ENCODE assay signal across 8 cellular contexts in the genomic region with DNA sequence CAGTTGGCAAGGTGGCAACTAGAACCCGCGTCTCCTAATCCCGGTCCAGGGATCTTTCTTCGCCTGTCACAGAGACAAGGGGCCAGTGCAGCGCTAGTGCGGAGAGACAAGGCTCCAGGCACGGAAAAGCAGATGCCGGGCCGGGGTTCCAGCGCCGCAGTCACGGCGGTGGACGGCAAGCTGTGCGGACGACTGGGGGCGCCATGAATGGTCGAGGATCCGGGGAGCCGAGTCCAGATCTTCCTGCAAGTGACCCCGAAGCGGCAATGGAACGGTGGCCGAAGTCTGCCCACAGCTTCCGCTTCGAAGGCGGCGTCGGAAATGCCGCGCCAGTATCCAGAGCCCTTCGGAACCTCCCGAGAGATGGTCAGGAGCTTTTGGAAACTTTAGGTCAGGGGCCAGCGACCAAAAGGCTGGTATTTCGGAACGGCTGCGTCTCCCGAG. TPM values are rescaled to one million over a fixed set of nuclear protein-coding genes. Genes with fewer than 3 reads are reported as not detected.
A peak's percentile ranks its signal among the peaks of the same experiment; 100 is the strongest.
DNase-seq lines count a peak whose midpoint lies in the region; ATAC-seq and TF ChIP-seq lines count a peak whose summit lies in the region.

No MANE protein-coding gene starts in this region.

- H3K27ac Mint-ChIP-seq in naive thymus-derived CD4-positive, alpha-beta T cell: peak overlapping the region; percentile 81 to 99 (median 98)

- peak overlapping the region; percentile 85 for H3K27ac ChIP-seq in RWPE2 (ENCODE audit: poor library complexity, severe bottlenecking)
- H3K27ac ChIP-seq in naive thymus-derived CD4-positive, alpha-beta T cell (ENCODE audit: low read depth, low read length): peak overlapping the region; percentile 94

- CTCF ChIA-PET in naive thymus-derived CD4-positive, alpha-beta T cell (lab: Charles Lee): interaction anchor here (0.7 to 3.3 kb wide), 10 partner anchors 17 to 148 kb away, joined by 3 to 19 read pairs (median 4); partner anchors contain the start of genes CLTB and RNF44

- peak overlapping the region; percentile 94 for H3K9ac ChIP-seq in endocrine pancreas (ENCODE audit: control insufficient read depth, insufficient read depth, low read length)

- H3K4me1 Mint-ChIP-seq in naive thymus-derived CD4-positive, alpha-beta T cell: peaks cover 24 to 43% (median 35%) of the 10 kb centered on the region in 7 donors

- peaks cover 0 to 7% (median 4%) of the 10 kb centered on the region in 5 donors for H3K36me3 Mint-ChIP-seq in naive thymus-derived CD4-positive, alpha-beta T cell

- peaks cover 0 to 5% (median 0%) of the 10 kb centered on the region in 11 donors for H3K9me3 Mint-ChIP-seq in naive thymus-derived CD4-positive, alpha-beta T cell

- H3K36me3 ChIP-seq in RWPE2 (ENCODE audit: low read depth) (peaks cover 24% of the 10 kb centered on the region), endocrine pancreas (ENCODE audit: control insufficient read depth, insufficient read depth, low read length) (no peaks in the 10 kb centered on the region)
- peaks cover 0 to 5% (median 0%) of the 10 kb centered on the region in 3 experiments for H3K36me3 ChIP-seq in naive thymus-derived CD4-positive, alpha-beta T cell (ENCODE audit: control insufficient read depth in 2 of 3, insufficient read depth in 3 of 3, low read length in 3 of 3)

- ATAC-seq in HG02884 (IDR thresholded peaks at IDR 0.05; ENCODE audit: unreplicated experiment) (peak; percentile 27), RWPE2 (ENCODE audit: low read depth) (peak; percentile 30)
- peak; percentile 0 for ATAC-seq in naive thymus-derived CD4-positive, alpha-beta T cell

- peak overlapping the region; percentile 92 to 99 (median 98) for H3K4me3 Mint-ChIP-seq in naive thymus-derived CD4-positive, alpha-beta T cell

- TF ChIP-seq CTCF in RWPE2 (IDR thresholded peaks at IDR 0.05; ENCODE audit: poor library complexity, severe bottlenecking): no peak

- peaks cover 0 to 8% (median 0%) of the 10 kb centered on the region in 5 donors for H3K27me3 Mint-ChIP-seq in naive thymus-derived CD4-positive, alpha-beta T cell

- POLR2A ChIA-PET in naive thymus-derived CD4-positive, alpha-beta T cell (lab: Charles Lee): interaction anchor here (0.7 to 5.2 kb wide), 19 partner anchors 8 to 576 kb away, joined by 3 to 91 read pairs (median 4); partner anchors contain the start of genes CDHR2, CLTB, KIAA1191 and RNF44

- H3K27me3 ChIP-seq in RWPE2 (ENCODE audit: insufficient read depth, poor library complexity, severe bottlenecking): no peaks in the 10 kb centered on the region
- H3K27me3 ChIP-seq in endocrine pancreas (ENCODE audit: control insufficient read depth, insufficient read depth, low read length): no peaks in the 10 kb centered on the region
- no peaks in the 10 kb centered on the region for H3K27me3 ChIP-seq in naive thymus-derived CD4-positive, alpha-beta T cell (ENCODE audit: control insufficient read depth in 2 of 2, insufficient read depth in 2 of 2, low read length in 2 of 2)

- no peaks in the 10 kb centered on the region for H3K9me3 ChIP-seq in RWPE2 (ENCODE audit: severe bottlenecking)
- no peaks in the 10 kb centered on the region for H3K9me3 ChIP-seq in endocrine pancreas (ENCODE audit: control insufficient read depth, low read length)
- H3K9me3 ChIP-seq in naive thymus-derived CD4-positive, alpha-beta T cell (ENCODE audit: control insufficient read depth in 2 of 3, low read length in 3 of 3): no peaks in the 10 kb centered on the region

- intact Hi-C loops in naive thymus-derived CD4-positive, alpha-beta T cell (cut with micrococcal nuclease): loop anchor here (1.0 to 10.0 kb wide), 4 partner anchors 10 to 923 kb away; partner anchors contain the start of genes PRELID1 (in 1 of the 2) and RAB24 (in 1 of the 2)

- DNase-seq in stimulated activated CD4-positive, alpha-beta T cell treated with anti-CD3 and anti-CD28 coated beads, Interleukin-12 subunit alpha, Interleukin-12 subunit beta, amount 100 ng/mL, for 4 hours: peak; percentile 31
- DNase-seq in stimulated activated CD4-positive, alpha-beta T cell treated with anti-CD3 and anti-CD28 coated beads, Interleukin-4, amount 100 ng/mL, for 24 hours: no peak
- DNase-seq in RWPE2 (ENCODE audit: low spot score) (peak; percentile 75), NCI-H1436 treated with DMSO at 0.1 percent for 48 hours (lab: John Stamatoyannopoulos, UW) (no peak), iPS-NIHi11 (ENCODE audit: low spot score) (no peak)
- DNase-seq in naive thymus-derived CD4-positive, alpha-beta T cell: no peak

- H3K4me1 ChIP-seq in RWPE2 (ENCODE audit: insufficient read depth, poor library complexity, severe bottlenecking) (peaks cover 17% of the 10 kb centered on the region), endocrine pancreas (ENCODE audit: control insufficient read depth, insufficient read depth, low read length) (peaks cover 11% of the 10 kb centered on the region)
- peaks cover 22 to 23% of the 10 kb centered on the region in 2 donors for H3K4me1 ChIP-seq in naive thymus-derived CD4-positive, alpha-beta T cell (ENCODE audit: control insufficient read depth in 2 of 2, insufficient read depth in 2 of 2, low read length in 2 of 2)

- H3K4me3 ChIP-seq in RWPE2 (ENCODE audit: severe bottlenecking) (peak overlapping the region; percentile 65), endocrine pancreas (ENCODE audit: control insufficient read depth, insufficient read depth, low read length) (peak overlapping the region; percentile 37)
- H3K4me3 ChIP-seq in naive thymus-derived CD4-positive, alpha-beta T cell (ENCODE audit: low read length): peak overlapping the region; percentile 99

RNA-seq across cellular contexts. Expression of gene FAF2, which starts 0.6 kb away (rescaled TPM):
- total RNA-seq in naive thymus-derived CD4-positive, alpha-beta T cell: 10 to 100 TPM; 28.0 to 43.2 (median 31.2) TPM
- polyA plus RNA-seq in naive thymus-derived CD4-positive, alpha-beta T cell: 10 to 100 TPM; 11.8 to 15.3 TPM

RNA-seq across cellular contexts. Expression of gene CLTB, which starts 31.2 kb away (rescaled TPM):
- total RNA-seq in naive thymus-derived CD4-positive, alpha-beta T cell: 10 to 100 TPM; 30.6 to 67.2 (median 63.8) TPM
- polyA plus RNA-seq in naive thymus-derived CD4-positive, alpha-beta T cell: 10 to 100 TPM; 73.6 to 90.9 TPM

RNA-seq across cellular contexts. Expression of gene HIGD2A, which starts 59.0 kb away (rescaled TPM):
- total RNA-seq in naive thymus-derived CD4-positive, alpha-beta T cell: 100 to 1,000 TPM in 3 of 5 experiments, 10 to 100 TPM in 2; 86.8 to 124 (median 112) TPM
- polyA plus RNA-seq in naive thymus-derived CD4-positive, alpha-beta T cell: 100 to 1,000 TPM; 223 to 282 TPM

RNA-seq across cellular contexts. Expression of gene NOP16, which starts 59.2 kb away (rescaled TPM):
- total RNA-seq in naive thymus-derived CD4-positive, alpha-beta T cell: 10 to 100 TPM; 12.8 to 35.3 (median 22.2) TPM
- polyA plus RNA-seq in naive thymus-derived CD4-positive, alpha-beta T cell: 10 to 100 TPM; 26.9 to 42.2 TPM

Comparison
In these comparisons a context has a peak if more than half of its experiments do, and no peak if none do; other contexts are left out.
1. DNase-seq: peak in stimulated activated CD4-positive, alpha-beta T cell treated with anti-CD3 and anti-CD28 coated beads, Interleukin-12 subunit alpha, Interleukin-12 subunit beta, amount 100 ng/mL, for 4 hours (single experiment) and RWPE2 (single experiment); none in stimulated activated CD4-positive, alpha-beta T cell treated with anti-CD3 and anti-CD28 coated beads, Interleukin-4, amount 100 ng/mL, for 24 hours (single experiment), naive thymus-derived CD4-positive, alpha-beta T cell (0 of 9), NCI-H1436 treated with DMSO at 0.1 percent for 48 hours (single experiment) and iPS-NIHi11 (single experiment).
2. H3K4me3 ChIP-seq: peak in every context shown above with its lines; median percentile 99 in naive thymus-derived CD4-positive, alpha-beta T cell; 65 in RWPE2; 37 in endocrine pancreas.
3. Peak in every context shown above with its lines, with median percentiles within 50 percentile points of each other: ATAC-seq.